In genomic region chr1:209398330-209398991, GRCh38 we compare ENCODE assay signal across 9 cellular contexts.
A peak's percentile ranks its signal among the peaks of the same experiment; 100 is the strongest.
DNase-seq lines count a peak whose midpoint lies in the region; ATAC-seq and TF ChIP-seq lines count a peak whose summit lies in the region.
"Had no signal": no experiment of that assay in that cellular context is flagged by ENCODE, and none has a peak within 500 bp of the region (broad histone marks: within the 10 kb centered on the region; RNA-seq: fewer than 3 reads in every experiment).

No MANE protein-coding gene starts in this region.

- H3K9me3 ChIP-seq in CD4-positive, alpha-beta memory T cell (ENCODE audit: control insufficient read depth in 1 of 2, low read length in 2 of 2), result no peaks in the 10 kb centered on the region

- no peaks in the 10 kb centered on the region for H3K9me3 Mint-ChIP-seq in CD4-positive, alpha-beta memory T cell

- H3K4me1 ChIP-seq in CD4-positive, alpha-beta memory T cell (ENCODE audit: insufficient read depth, low read length), result no peaks in the 10 kb centered on the region

- no peak overlapping the region for H3K27ac Mint-ChIP-seq in CD4-positive, alpha-beta memory T cell

- H3K27me3 ChIP-seq in CD4-positive, alpha-beta memory T cell (ENCODE audit: insufficient read depth, low read length), result no peaks in the 10 kb centered on the region

- peaks cover 0 to 2% (median 0%) of the 10 kb centered on the region in 4 donors for H3K4me1 Mint-ChIP-seq in CD4-positive, alpha-beta memory T cell

- POLR2A ChIA-PET in CD4-positive, alpha-beta memory T cell (lab: Charles Lee; ENCODE audit: partially characterized antibody), result no interaction called here

- no peak overlapping the region for H3K27ac ChIP-seq in CD4-positive, alpha-beta memory T cell (ENCODE audit: low read depth, low read length)

- CTCF ChIA-PET in CD4-positive, alpha-beta memory T cell (lab: Charles Lee; ENCODE audit: partially characterized antibody), result no interaction called here

- no peak for TF ChIP-seq CTCF in fibroblast of villous mesenchyme (IDR thresholded peaks at IDR 0.05; ENCODE audit: insufficient read depth, low read depth, low read length)

- ATAC-seq in GM19463 (IDR thresholded peaks at IDR 0.05; ENCODE audit: unreplicated experiment), result peak; percentile 36

- intact Hi-C loops in CD4-positive, alpha-beta memory T cell (cut with micrococcal nuclease), result no loop called here

- H3K36me3 ChIP-seq in CD4-positive, alpha-beta memory T cell (ENCODE audit: insufficient read depth, low read length), result no peaks in the 10 kb centered on the region

- H3K36me3 Mint-ChIP-seq in CD4-positive, alpha-beta memory T cell, result no peaks in the 10 kb centered on the region

- DNase-seq in RPMI8226 (peak; percentile 69), fibroblast of villous mesenchyme (ENCODE audit: low read depth) (peak; percentile 90), putamen (ENCODE audit: low spot score) (peak; percentile 21), COLO668 (lab: John Stamatoyannopoulos, UW; ENCODE audit: unreplicated experiment) (no peak), NCI-H1694 (lab: John Stamatoyannopoulos, UW) (no peak), NCI-H510A treated with DMSO at 0.1 percent for 48 hours (lab: John Stamatoyannopoulos, UW) (no peak)
- no peak for DNase-seq in CD4-positive, alpha-beta memory T cell
- DNase-seq: stimulated activated CD4-positive, alpha-beta T cell treated with anti-CD3 and anti-CD28 coated beads, Interleukin-12 subunit alpha, Interleukin-12 subunit beta, amount 100 ng/mL, for 4 hours had no signal

- H3K4me3 Mint-ChIP-seq in CD4-positive, alpha-beta memory T cell, result no peak overlapping the region

- H3K27me3 Mint-ChIP-seq in CD4-positive, alpha-beta memory T cell, result peaks cover 13 to 15% of the 10 kb centered on the region in 2 donors

- H3K4me3 ChIP-seq in fibroblast of villous mesenchyme (ENCODE audit: low read depth, low read length), result no peak overlapping the region
- no peak overlapping the region for H3K4me3 ChIP-seq in CD4-positive, alpha-beta memory T cell (ENCODE audit: low read length in 2 of 2)

Comparison
In these comparisons a context has a peak if more than half of its experiments do, and no peak if none do; other contexts are left out.
1. DNase-seq: peak in RPMI8226 (single experiment), fibroblast of villous mesenchyme (single experiment) and putamen (single experiment); none in COLO668 (single experiment), NCI-H1694 (single experiment), CD4-positive, alpha-beta memory T cell (0 of 5) and NCI-H510A treated with DMSO at 0.1 percent for 48 hours (single experiment).